ENCODE assay signal across 1 cellular context in the genomic region with DNA sequence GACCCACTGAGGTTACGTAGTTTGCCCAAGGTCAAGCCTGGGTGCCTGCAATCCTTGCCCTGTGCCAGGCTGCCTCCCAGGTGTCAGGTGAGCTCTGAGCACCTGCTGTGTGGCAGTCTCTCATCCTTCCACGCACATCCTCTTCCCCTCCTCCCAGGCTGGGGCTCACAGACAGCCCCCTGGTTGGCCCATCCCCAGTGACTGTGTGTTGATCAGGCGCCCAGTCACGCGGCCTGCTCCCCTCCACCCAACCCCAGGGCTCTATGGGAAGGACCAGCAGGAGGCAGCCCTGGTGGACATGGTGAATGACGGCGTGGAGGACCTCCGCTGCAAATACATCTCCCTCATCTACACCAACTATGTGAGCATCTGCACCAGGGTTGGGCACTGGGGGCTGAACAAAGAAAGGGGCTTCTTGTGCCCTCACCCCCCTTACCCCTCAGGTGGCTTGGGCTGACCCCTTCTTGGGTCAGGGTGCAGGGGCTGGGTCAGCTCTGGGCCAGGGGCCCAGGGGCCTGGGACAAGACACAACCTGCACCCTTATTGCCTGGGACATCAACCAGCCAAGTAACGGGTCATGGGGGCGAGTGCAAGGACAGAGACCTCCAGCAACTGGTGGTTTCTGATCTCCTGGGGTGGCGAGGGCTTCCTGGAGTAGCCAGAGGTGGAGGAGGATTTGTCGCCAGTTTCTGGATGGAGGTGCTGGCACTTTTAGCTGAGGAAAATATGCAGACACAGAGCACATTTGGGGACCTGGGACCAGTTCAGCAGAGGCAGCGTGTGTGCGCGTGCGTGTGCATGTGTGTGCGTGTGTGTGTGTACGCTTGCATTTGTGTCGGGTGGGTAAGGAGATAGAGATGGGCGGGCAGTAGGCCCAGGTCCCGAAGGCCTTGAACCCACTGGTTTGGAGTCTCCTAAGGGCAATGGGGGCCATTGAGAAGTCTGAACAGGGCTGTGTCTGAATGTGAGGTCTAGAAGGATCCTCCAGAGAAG.
TF ChIP-seq lines count a peak whose summit lies in the region.

No MANE protein-coding gene starts in this region.

TF ChIP-seq in K562, 482 proteins besides CTCF, POLR2A, EP300 and RAD21:
- TF ChIP-seq RBFOX2 (IDR thresholded peaks at IDR 0.05; ENCODE audit: low read depth, low read length) = peak; percentile 69
- TF ChIP-seq, protein P1, sequence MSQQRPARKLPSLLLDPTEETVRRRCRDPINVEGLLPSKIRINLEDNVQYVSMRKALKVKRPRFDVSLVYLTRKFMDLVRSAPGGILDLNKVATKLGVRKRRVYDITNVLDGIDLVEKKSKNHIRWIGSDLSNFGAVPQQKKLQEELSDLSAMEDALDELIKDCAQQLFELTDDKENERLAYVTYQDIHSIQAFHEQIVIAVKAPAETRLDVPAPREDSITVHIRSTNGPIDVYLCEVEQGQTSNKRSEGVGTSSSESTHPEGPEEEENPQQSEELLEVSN (IDR thresholded peaks at IDR 0.05; ENCODE audit: borderline replicate concordance in 1 of 2, extremely low read depth in 1 of 2, insufficient read depth in 1 of 2, insufficient read length in 1 of 2, low read depth in 1 of 2, low read length in 1 of 2, poor library complexity in 1 of 2, severe bottlenecking in 1 of 2) = peak in 1 of 2 experiments; percentile 7
- TF ChIP-seq PHTF2 (CRISPR knock-in tag; IDR thresholded peaks at IDR 0.05) = no peak
- TF ChIP-seq, protein P2, sequence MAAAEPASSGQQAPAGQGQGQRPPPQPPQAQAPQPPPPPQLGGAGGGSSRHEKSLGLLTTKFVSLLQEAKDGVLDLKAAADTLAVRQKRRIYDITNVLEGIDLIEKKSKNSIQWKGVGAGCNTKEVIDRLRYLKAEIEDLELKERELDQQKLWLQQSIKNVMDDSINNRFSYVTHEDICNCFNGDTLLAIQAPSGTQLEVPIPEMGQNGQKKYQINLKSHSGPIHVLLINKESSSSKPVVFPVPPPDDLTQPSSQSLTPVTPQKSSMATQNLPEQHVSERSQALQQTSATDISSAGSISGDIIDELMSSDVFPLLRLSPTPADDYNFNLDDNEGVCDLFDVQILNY (CRISPR knock-in tag; IDR thresholded peaks at IDR 0.05) = no peak
- TF ChIP-seq, protein P3, sequence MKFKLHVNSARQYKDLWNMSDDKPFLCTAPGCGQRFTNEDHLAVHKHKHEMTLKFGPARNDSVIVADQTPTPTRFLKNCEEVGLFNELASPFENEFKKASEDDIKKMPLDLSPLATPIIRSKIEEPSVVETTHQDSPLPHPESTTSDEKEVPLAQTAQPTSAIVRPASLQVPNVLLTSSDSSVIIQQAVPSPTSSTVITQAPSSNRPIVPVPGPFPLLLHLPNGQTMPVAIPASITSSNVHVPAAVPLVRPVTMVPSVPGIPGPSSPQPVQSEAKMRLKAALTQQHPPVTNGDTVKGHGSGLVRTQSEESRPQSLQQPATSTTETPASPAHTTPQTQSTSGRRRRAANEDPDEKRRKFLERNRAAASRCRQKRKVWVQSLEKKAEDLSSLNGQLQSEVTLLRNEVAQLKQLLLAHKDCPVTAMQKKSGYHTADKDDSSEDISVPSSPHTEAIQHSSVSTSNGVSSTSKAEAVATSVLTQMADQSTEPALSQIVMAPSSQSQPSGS (CRISPR knock-in tag; IDR thresholded peaks at IDR 0.05) = peak; percentile 13; the same call in 1 of the 2 replicates
- TF ChIP-seq, protein P4, sequence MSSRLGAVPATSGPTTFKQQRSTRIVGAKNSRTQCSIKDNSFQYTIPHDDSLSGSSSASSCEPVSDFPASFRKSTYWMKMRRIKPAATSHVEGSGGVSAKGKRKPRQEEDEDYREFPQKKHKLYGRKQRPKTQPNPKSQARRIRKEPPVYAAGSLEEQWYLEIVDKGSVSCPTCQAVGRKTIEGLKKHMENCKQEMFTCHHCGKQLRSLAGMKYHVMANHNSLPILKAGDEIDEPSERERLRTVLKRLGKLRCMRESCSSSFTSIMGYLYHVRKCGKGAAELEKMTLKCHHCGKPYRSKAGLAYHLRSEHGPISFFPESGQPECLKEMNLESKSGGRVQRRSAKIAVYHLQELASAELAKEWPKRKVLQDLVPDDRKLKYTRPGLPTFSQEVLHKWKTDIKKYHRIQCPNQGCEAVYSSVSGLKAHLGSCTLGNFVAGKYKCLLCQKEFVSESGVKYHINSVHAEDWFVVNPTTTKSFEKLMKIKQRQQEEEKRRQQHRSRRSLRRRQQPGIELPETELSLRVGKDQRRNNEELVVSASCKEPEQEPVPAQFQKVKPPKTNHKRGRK (tag; IDR thresholded peaks at IDR 0.05) = no peak
- TF ChIP-seq SMARCA5 (IDR thresholded peaks at IDR 0.05) = no peak
- no peak for TF ChIP-seq CBX1 (IDR thresholded peaks at IDR 0.05; ENCODE audit: low read depth)
- no peak for TF ChIP-seq NFIC (IDR thresholded peaks at IDR 0.05)
- TF ChIP-seq, protein P5, sequence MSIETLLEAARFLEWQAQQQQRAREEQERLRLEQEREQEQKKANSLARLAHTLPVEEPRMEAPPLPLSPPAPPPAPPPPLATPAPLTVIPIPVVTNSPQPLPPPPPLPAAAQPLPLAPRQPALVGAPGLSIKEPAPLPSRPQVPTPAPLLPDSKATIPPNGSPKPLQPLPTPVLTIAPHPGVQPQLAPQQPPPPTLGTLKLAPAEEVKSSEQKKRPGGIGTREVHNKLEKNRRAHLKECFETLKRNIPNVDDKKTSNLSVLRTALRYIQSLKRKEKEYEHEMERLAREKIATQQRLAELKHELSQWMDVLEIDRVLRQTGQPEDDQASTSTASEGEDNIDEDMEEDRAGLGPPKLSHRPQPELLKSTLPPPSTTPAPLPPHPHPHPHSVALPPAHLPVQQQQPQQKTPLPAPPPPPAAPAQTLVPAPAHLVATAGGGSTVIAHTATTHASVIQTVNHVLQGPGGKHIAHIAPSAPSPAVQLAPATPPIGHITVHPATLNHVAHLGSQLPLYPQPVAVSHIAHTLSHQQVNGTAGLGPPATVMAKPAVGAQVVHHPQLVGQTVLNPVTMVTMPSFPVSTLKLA (conservative IDR thresholded peaks at IDR 0.05) = peak in 1 of 2 experiments; percentile 14; a peak in 1 of 4 replicates
- TF ChIP-seq, protein P6, sequence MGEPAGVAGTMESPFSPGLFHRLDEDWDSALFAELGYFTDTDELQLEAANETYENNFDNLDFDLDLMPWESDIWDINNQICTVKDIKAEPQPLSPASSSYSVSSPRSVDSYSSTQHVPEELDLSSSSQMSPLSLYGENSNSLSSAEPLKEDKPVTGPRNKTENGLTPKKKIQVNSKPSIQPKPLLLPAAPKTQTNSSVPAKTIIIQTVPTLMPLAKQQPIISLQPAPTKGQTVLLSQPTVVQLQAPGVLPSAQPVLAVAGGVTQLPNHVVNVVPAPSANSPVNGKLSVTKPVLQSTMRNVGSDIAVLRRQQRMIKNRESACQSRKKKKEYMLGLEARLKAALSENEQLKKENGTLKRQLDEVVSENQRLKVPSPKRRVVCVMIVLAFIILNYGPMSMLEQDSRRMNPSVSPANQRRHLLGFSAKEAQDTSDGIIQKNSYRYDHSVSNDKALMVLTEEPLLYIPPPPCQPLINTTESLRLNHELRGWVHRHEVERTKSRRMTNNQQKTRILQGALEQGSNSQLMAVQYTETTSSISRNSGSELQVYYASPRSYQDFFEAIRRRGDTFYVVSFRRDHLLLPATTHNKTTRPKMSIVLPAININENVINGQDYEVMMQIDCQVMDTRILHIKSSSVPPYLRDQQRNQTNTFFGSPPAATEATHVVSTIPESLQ (CRISPR knock-in tag; IDR thresholded peaks at IDR 0.05) = no peak
- TF ChIP-seq, protein P7, sequence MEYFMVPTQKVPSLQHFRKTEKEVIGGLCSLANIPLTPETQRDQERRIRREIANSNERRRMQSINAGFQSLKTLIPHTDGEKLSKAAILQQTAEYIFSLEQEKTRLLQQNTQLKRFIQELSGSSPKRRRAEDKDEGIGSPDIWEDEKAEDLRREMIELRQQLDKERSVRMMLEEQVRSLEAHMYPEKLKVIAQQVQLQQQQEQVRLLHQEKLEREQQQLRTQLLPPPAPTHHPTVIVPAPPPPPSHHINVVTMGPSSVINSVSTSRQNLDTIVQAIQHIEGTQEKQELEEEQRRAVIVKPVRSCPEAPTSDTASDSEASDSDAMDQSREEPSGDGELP (CRISPR knock-in tag; IDR thresholded peaks at IDR 0.05; ENCODE audit: borderline replicate concordance) = 0 out of 2 replicates have a peak, but pooled peaks have one; percentile 19
- TF ChIP-seq, protein P8, sequence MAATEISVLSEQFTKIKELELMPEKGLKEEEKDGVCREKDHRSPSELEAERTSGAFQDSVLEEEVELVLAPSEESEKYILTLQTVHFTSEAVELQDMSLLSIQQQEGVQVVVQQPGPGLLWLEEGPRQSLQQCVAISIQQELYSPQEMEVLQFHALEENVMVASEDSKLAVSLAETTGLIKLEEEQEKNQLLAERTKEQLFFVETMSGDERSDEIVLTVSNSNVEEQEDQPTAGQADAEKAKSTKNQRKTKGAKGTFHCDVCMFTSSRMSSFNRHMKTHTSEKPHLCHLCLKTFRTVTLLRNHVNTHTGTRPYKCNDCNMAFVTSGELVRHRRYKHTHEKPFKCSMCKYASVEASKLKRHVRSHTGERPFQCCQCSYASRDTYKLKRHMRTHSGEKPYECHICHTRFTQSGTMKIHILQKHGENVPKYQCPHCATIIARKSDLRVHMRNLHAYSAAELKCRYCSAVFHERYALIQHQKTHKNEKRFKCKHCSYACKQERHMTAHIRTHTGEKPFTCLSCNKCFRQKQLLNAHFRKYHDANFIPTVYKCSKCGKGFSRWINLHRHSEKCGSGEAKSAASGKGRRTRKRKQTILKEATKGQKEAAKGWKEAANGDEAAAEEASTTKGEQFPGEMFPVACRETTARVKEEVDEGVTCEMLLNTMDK (IDR thresholded peaks at IDR 0.05; ENCODE audit: borderline replicate concordance, insufficient read depth, low read depth, low read length, poor library complexity, severe bottlenecking) = peak; percentile 5
- no peak for TF ChIP-seq ATF1 (CRISPR knock-in tag; IDR thresholded peaks at IDR 0.05)
- TF ChIP-seq ATF1 (tag; IDR thresholded peaks at IDR 0.05) = no peak
